In genomic region chr7:44872787-44873186, GRCh38 we compare ENCODE assay signal across 18 cellular contexts. TPM values are rescaled to one million over a fixed set of nuclear protein-coding genes. Genes with fewer than 3 reads are reported as not detected.
DNase-seq lines count a peak whose midpoint lies in the region; ATAC-seq, FAIRE-seq and TF ChIP-seq lines count a peak whose summit lies in the region.
"Had no signal": no experiment of that assay in that cellular context is flagged by ENCODE, and none has a peak within 500 bp of the region (broad histone marks: within the 10 kb centered on the region; RNA-seq: fewer than 3 reads in every experiment).

No MANE protein-coding gene starts in this region.

- no peaks in the 10 kb centered on the region for H3K4me1 Mint-ChIP-seq in stimulated activated effector memory CD8-positive, alpha-beta T cell treated with anti-CD3 and anti-CD28 coated beads, Interleukin-12 subunit alpha, Interleukin-12 subunit beta, amount 100 ng/mL, for 72 hours
- H3K4me1 Mint-ChIP-seq: GM23338, H9 had no signal

- H3K79me2 ChIP-seq in GM12878 (ENCODE audit: control insufficient read depth, insufficient read depth, low read length) (no peaks in the 10 kb centered on the region), MM.1S (ENCODE audit: low read length) (no peaks in the 10 kb centered on the region)

- peak overlapping the region; percentile 61 for H3K27ac Mint-ChIP-seq in stimulated activated effector memory CD8-positive, alpha-beta T cell treated with anti-CD3 and anti-CD28 coated beads, Interleukin-12 subunit alpha, Interleukin-12 subunit beta, amount 100 ng/mL, for 72 hours
- H3K27ac Mint-ChIP-seq: B cell; CD4-positive, CD25-positive, alpha-beta regulatory T cell; CD8-positive, alpha-beta T cell; GM23338; H9 had no signal

- TF ChIP-seq POLR2A in IMR-90 (IDR thresholded peaks at IDR 0.05; ENCODE audit: low read depth, low read length) (no peak), GM12878 (IDR thresholded peaks at IDR 0.05; ENCODE audit: low read depth, low read length) (no peak)

- in situ Hi-C loops in IMR-90 (cut with MboI; ENCODE audit: low sequenced_read_pairs) (no loop called here), GM12878 (cut with MboI) (no loop called here)

- no peak overlapping the region for H2BK5ac ChIP-seq in IMR-90 (ENCODE audit: low read depth, low read length, poor library complexity, severe bottlenecking)

- intact Hi-C loops in IMR-90 (cut with micrococcal nuclease) (no loop called here), GM12878 (cut with micrococcal nuclease; ENCODE audit: unreplicated experiment) (no loop called here)

- H2BK120ac ChIP-seq in IMR-90 (ENCODE audit: low read depth, low read length), result no peak overlapping the region

- 0 out of 2 replicates have a peak overlapping the region, but pooled peaks have one; percentile 6 for H2BK20ac ChIP-seq in IMR-90 (ENCODE audit: low read depth, low read length)

- WGBS in IMR-90 (ENCODE audit: extremely low coverage in 2 of 2, insufficient read length in 1 of 2), 2 experiments, result no CpG with 5 or more reads among the region's 1 CpG
- 86% methylated on average over 1 of the region's 1 CpG for WGBS in GM12878 (ENCODE audit: insufficient coverage, insufficient replicate concordance, low lambda C conversion rate, missing lambda C conversion rate)

- H3K4me1 ChIP-seq in IMR-90 (ENCODE audit: control insufficient read depth, insufficient read depth, low read length), result peaks cover 2% of the 10 kb centered on the region
- H3K4me1 ChIP-seq in GM12878 (ENCODE audit: control insufficient read depth, insufficient read depth, low read length), result no peaks in the 10 kb centered on the region
- no peaks in the 10 kb centered on the region for H3K4me1 ChIP-seq in MM.1S (ENCODE audit: low read length)
- H3K4me1 ChIP-seq: BLaER1, Caco-2 had no signal

- no peak for TF ChIP-seq RAD21 in IMR-90 (IDR thresholded peaks at IDR 0.05; ENCODE audit: low read length)
- TF ChIP-seq RAD21 in GM12878 (IDR thresholded peaks at IDR 0.05; ENCODE audit: insufficient read depth, low read depth, low read length), result no peak

- no peaks in the 10 kb centered on the region for H3F3A ChIP-seq in MM.1S (ENCODE audit: insufficient read depth, low read length)

- H3K9me3 ChIP-seq in IMR-90 (ENCODE audit: control insufficient read depth, insufficient read depth, low read length), result no peaks in the 10 kb centered on the region
- H3K9me3 ChIP-seq in GM12878 (replicated peaks; ENCODE audit: control insufficient read depth, insufficient read depth, low read length), result no peaks in the 10 kb centered on the region; the same call in 2 of the 3 replicates
- no peaks in the 10 kb centered on the region for H3K9me3 ChIP-seq in MM.1S (replicated peaks; ENCODE audit: insufficient read depth, low read length)
- H3K9me3 ChIP-seq: Caco-2 had no signal

- H3K36me3 Mint-ChIP-seq in stimulated activated effector memory CD8-positive, alpha-beta T cell treated with anti-CD3 and anti-CD28 coated beads, Interleukin-12 subunit alpha, Interleukin-12 subunit beta, amount 100 ng/mL, for 72 hours, result peaks cover 7% of the 10 kb centered on the region
- H3K36me3 Mint-ChIP-seq: CD8-positive, alpha-beta T cell had no signal

- peak; percentile 44 for FAIRE-seq in GM12878 (lab: Jason Lieb, UNC)
- FAIRE-seq: G401.6 had no signal

- peaks cover 8% of the 10 kb centered on the region; the same call in 1 of the 2 replicates for H4K20me1 ChIP-seq in IMR-90 (ENCODE audit: insufficient read depth, low read length)
- no peaks in the 10 kb centered on the region for H4K20me1 ChIP-seq in GM12878 (ENCODE audit: control insufficient read depth, insufficient read depth)
- H4K20me1 ChIP-seq in MM.1S (ENCODE audit: insufficient read depth, low read length), result no peaks in the 10 kb centered on the region

- RAD21 ChIA-PET in GM12878 (lab: Charles Lee; ENCODE audit: unreplicated experiment), result interaction anchor here (1.2 to 1.7 kb wide), 2 partner anchors 10 to 16 kb away, joined by 3 to 6 read pairs; no protein-coding TSS in a partner anchor

- SMC1A ChIA-PET in GM12878 (lab: Charles Lee; ENCODE audit: uncharacterized antibody, unreplicated experiment), result interaction anchor here (0.6 to 1.8 kb wide), 3 partner anchors 9 to 15 kb away, joined by 3 to 7 read pairs (median 4); no protein-coding TSS in a partner anchor

- no peak overlapping the region for H3K18ac ChIP-seq in IMR-90 (ENCODE audit: low read depth, low read length)

- no peak for TF ChIP-seq EP300 in GM12878 (IDR thresholded peaks at IDR 0.05; ENCODE audit: borderline replicate concordance in 1 of 2, control insufficient read depth in 1 of 2, low read depth in 2 of 2, low read length in 2 of 2)

- H3K27ac ChIP-seq in IMR-90 (ENCODE audit: insufficient read depth, low read length) (no peak overlapping the region), GM12878 (ENCODE audit: control insufficient read depth, insufficient read depth) (no peak overlapping the region), MM.1S (ENCODE audit: low read length) (no peak overlapping the region)
- H3K27ac ChIP-seq: BLaER1, C4-2B had no signal

- H3K36me3 ChIP-seq in IMR-90 (ENCODE audit: control insufficient read depth, insufficient read depth, low read length) (peaks cover 2% of the 10 kb centered on the region; the same call in 1 of the 2 replicates), GM12878 (ENCODE audit: control insufficient read depth in 2 of 2, insufficient read depth in 2 of 2, low read length in 1 of 2) (no peaks in the 10 kb centered on the region), MM.1S (replicated peaks; ENCODE audit: insufficient read depth, low read length) (no peaks in the 10 kb centered on the region)

- H2BK15ac ChIP-seq in IMR-90 (ENCODE audit: low read depth, low read length), result no peak overlapping the region

- no peak overlapping the region for H2AK9ac ChIP-seq in IMR-90 (replicated peaks; ENCODE audit: low read depth, low read length, poor library complexity)

- peak overlapping the region; percentile 21 for H2AFZ ChIP-seq in IMR-90 (replicated peaks; ENCODE audit: low read length, poor library complexity)
- no peak overlapping the region for H2AFZ ChIP-seq in GM12878 (ENCODE audit: control insufficient read depth, low read depth, low read length)
- no peak overlapping the region for H2AFZ ChIP-seq in MM.1S (ENCODE audit: low read length)
- H2AFZ ChIP-seq: GM23338 had no signal

- H3K9ac ChIP-seq in IMR-90 (ENCODE audit: low read depth, low read length) (no peak overlapping the region), GM12878 (ENCODE audit: control insufficient read depth, insufficient read depth, low read length) (no peak overlapping the region), MM.1S (ENCODE audit: low read length) (no peak overlapping the region)
- H3K9ac ChIP-seq: BLaER1 had no signal

- H3K4me3 Mint-ChIP-seq in stimulated activated effector memory CD8-positive, alpha-beta T cell treated with anti-CD3 and anti-CD28 coated beads, Interleukin-12 subunit alpha, Interleukin-12 subunit beta, amount 100 ng/mL, for 72 hours, result no peak overlapping the region
- H3K4me3 Mint-ChIP-seq: B cell; CD4-positive, CD25-positive, alpha-beta regulatory T cell; CD8-positive, alpha-beta T cell; GM23338; H9 had no signal

- CTCF ChIA-PET in IMR-90 (lab: Yijun Ruan, JAX), result interaction anchor here (1.4 to 1.5 kb wide), 2 partner anchors 12 to 16 kb away, joined by 5 read pairs; no protein-coding TSS in a partner anchor
- CTCF ChIA-PET in GM12878 (lab: Yijun Ruan, JAX), result interaction anchor here (0.8 to 2.2 kb wide), 3 partner anchors 9 to 386 kb away, joined by 3 to 9 read pairs (median 6); no protein-coding TSS in a partner anchor

- H3K14ac ChIP-seq in IMR-90 (replicated peaks; ENCODE audit: low read depth, low read length), result no peak overlapping the region

- no peak overlapping the region for H3K23ac ChIP-seq in IMR-90 (ENCODE audit: low read depth, low read length)

- H3K79me1 ChIP-seq in IMR-90 (ENCODE audit: low read depth in 1 of 2, low read length in 2 of 2), result peaks cover 0 to 10% of the 10 kb centered on the region in 2 experiments; a peak in 3 of 4 replicates

- H3K27me3 ChIP-seq in IMR-90 (ENCODE audit: control insufficient read depth, insufficient read depth, low read length) (no peaks in the 10 kb centered on the region), GM12878 (replicated peaks in 1 of 2; ENCODE audit: control insufficient read depth in 2 of 2, insufficient read depth in 2 of 2, low read length in 1 of 2) (no peaks in the 10 kb centered on the region), MM.1S (replicated peaks; ENCODE audit: insufficient read depth, low read length) (no peaks in the 10 kb centered on the region)
- H3K27me3 ChIP-seq: BLaER1 had no signal

- no peak for ATAC-seq in IMR-90 (ENCODE audit: low read depth)
- no peak for ATAC-seq in GM12878
- no peak for ATAC-seq in stimulated activated effector memory CD8-positive, alpha-beta T cell treated with anti-CD3 and anti-CD28 coated beads, Interleukin-12 subunit alpha, Interleukin-12 subunit beta, amount 100 ng/mL, for 72 hours
- ATAC-seq in HG03139 (IDR thresholded peaks at IDR 0.05; ENCODE audit: unreplicated experiment), result no peak
- ATAC-seq: CD8-positive, alpha-beta T cell; GM23338; HCT116 had no signal

- no peak for TF ChIP-seq CTCF in IMR-90 (conservative IDR thresholded peaks at IDR 0.05; ENCODE audit: low read depth, low read length)
- TF ChIP-seq CTCF in GM12878 (IDR thresholded peaks at IDR 0.05 in 2 of 3, conservative IDR thresholded peaks at IDR 0.05 in 1 of 3; ENCODE audit: control insufficient read depth in 2 of 3, extremely low read depth in 1 of 3, insufficient read depth in 1 of 3, low read depth in 3 of 3, low read length in 3 of 3), result no peak
- no peak for TF ChIP-seq CTCF in MM.1S (IDR thresholded peaks at IDR 0.05; ENCODE audit: low read length)

- no peak overlapping the region for H4K5ac ChIP-seq in IMR-90 (ENCODE audit: low read depth, low read length)

- dilution Hi-C loops in IMR-90 (cut with HindIII; ENCODE audit: low sequenced_read_pairs, unreplicated experiment), result no loop called here

- H3K4me3 ChIP-seq in IMR-90 (ENCODE audit: insufficient read depth, low read depth, low read length), result no peak overlapping the region
- H3K4me3 ChIP-seq in GM12878, result no peak overlapping the region
- no peak overlapping the region for H3K4me3 ChIP-seq in MM.1S (ENCODE audit: low read length)
- H3K4me3 ChIP-seq: BLaER1, GM23338 had no signal

- no peak overlapping the region for H3K56ac ChIP-seq in IMR-90 (ENCODE audit: extremely low read depth, insufficient read depth, low read length)

- H3K4me2 ChIP-seq in IMR-90 (ENCODE audit: low read depth, low read length) (no peak overlapping the region), GM12878 (ENCODE audit: control insufficient read depth, insufficient read depth) (no peak overlapping the region), MM.1S (ENCODE audit: low read depth, low read length) (no peak overlapping the region)
- H3K4me2 ChIP-seq: BLaER1, GM23338 had no signal

- H4K8ac ChIP-seq in IMR-90 (ENCODE audit: low read depth in 2 of 2, low read length in 2 of 2), result no peak overlapping the region

- H2AK5ac ChIP-seq in IMR-90 (ENCODE audit: low read depth, low read length), result peak overlapping the region; percentile 50; the same call in 1 of the 2 replicates

- H3K9me1 ChIP-seq in IMR-90 (ENCODE audit: insufficient read depth, low read length), result no peaks in the 10 kb centered on the region

- no peak overlapping the region for H3K4ac ChIP-seq in IMR-90 (ENCODE audit: low read depth, low read length)

- no peaks in the 10 kb centered on the region for H3K9me2 ChIP-seq in MM.1S (replicated peaks; ENCODE audit: insufficient read depth, low read length)

- BruUV-seq in IMR-90 (replicated peaks; lab: Mats Ljungman, UMichigan) (no TSS peak), GM12878 (replicated peaks; lab: Mats Ljungman, UMichigan) (no TSS peak)

- DNase-seq in IMR-90, result no peak
- no peak for DNase-seq in GM12878 (ENCODE audit: low read depth, low spot score)
- DNase-seq in stimulated activated effector memory CD8-positive, alpha-beta T cell treated with anti-CD3 and anti-CD28 coated beads, Interleukin-12 subunit alpha, Interleukin-12 subunit beta, amount 100 ng/mL, for 72 hours (ENCODE audit: low spot score in 2 of 2), result no peak
- no peak for DNase-seq in NCI-H2081 treated with DMSO at 0.1 percent for 48 hours (lab: John Stamatoyannopoulos, UW)
- no peak for DNase-seq in MM.1S
- DNase-seq: Caco-2; CD4-positive, CD25-positive, alpha-beta regulatory T cell; CD8-positive, alpha-beta T cell; DMS153; DND-41; H9 had no signal

- no peak overlapping the region for H4K91ac ChIP-seq in IMR-90 (ENCODE audit: insufficient read depth, low read depth, low read length)

- POLR2A ChIA-PET in IMR-90 (lab: Charles Lee; ENCODE audit: unreplicated experiment) (interaction anchor here (1.6 kb wide), 1 partner anchor 12 kb away, joined by 6 read pairs; no protein-coding TSS in a partner anchor), GM12878 (lab: Charles Lee) (interaction anchor here (1.2 kb wide), 1 partner anchor 24 kb away, joined by 3 read pairs; no protein-coding TSS in a partner anchor)

- no peaks in the 10 kb centered on the region for H3K9me3 Mint-ChIP-seq in stimulated activated effector memory CD8-positive, alpha-beta T cell treated with anti-CD3 and anti-CD28 coated beads, Interleukin-12 subunit alpha, Interleukin-12 subunit beta, amount 100 ng/mL, for 72 hours
- H3K9me3 Mint-ChIP-seq: CD4-positive, CD25-positive, alpha-beta regulatory T cell; CD8-positive, alpha-beta T cell had no signal

RNA-seq across cellular contexts. Expression of gene PURB, which starts 12.5 kb away (rescaled TPM):
- total RNA-seq in IMR-90 (2012; rRNA removed) (8.8 and 15.3 TPM in 2 replicates), GM12878 (2014; rRNA removed) (9.0 and 10.1 TPM in 2 replicates), GM12878 (2014; rRNA removed; fragmentation: Illumina TruSeq; extraction: Trizol) (15.1 and 16.6 TPM in 2 replicates), GM12878 (2021) (17.3 and 18.6 TPM in 2 replicates)
- polyA plus RNA-seq in IMR-90 (2012; rRNA removed) (4.5 and 6.3 TPM in 2 replicates), GM12878 (2011; rRNA removed) (8.7 and 13.9 TPM in 2 replicates), GM12878 (2014; fragmentation: Illumina TruSeq; extraction: Trizol) (17.9 and 23.2 TPM in 2 replicates), GM12878 (2014; fragmentation: Nextera tagmentation; extraction: Ambion mirVana) (1 to 10 TPM; 2.5 to 2.8 TPM), GM12878 (2014; rRNA removed) (9.9 and 10.5 TPM in 2 replicates), GM12878 (2016; fragmentation: Nextera tagmentation; extraction: Ambion mirVana) (1 to 10 TPM in 1 of 2 experiments, under 1 TPM in 1; 0.77 to 1.5 TPM)
- 2.0 and 2.1 TPM in 2 replicates for polyA plus RNA-seq in IMR-90 (2012; cell fraction: cytosol; rRNA removed)
- polyA plus RNA-seq in IMR-90 (2012; cell fraction: nucleus; rRNA removed; ENCODE audit: low replicate concordance), result 1.5 and 4.5 TPM in 2 replicates
- total RNA-seq in GM12878 (2013; cell fraction: nucleolus; rRNA removed), result 43.4 and 43.6 TPM in 2 replicates
- polyA plus RNA-seq in GM12878 (2011; ENCODE audit: low read depth), result 7.6 TPM
- 4.0 and 4.4 TPM in 2 replicates for polyA plus RNA-seq in GM12878 (2011; cell fraction: cytosol; rRNA removed)
- polyA plus RNA-seq in GM12878 (2011; cell fraction: nucleus; rRNA removed), result 7.5 and 8.0 TPM in 2 replicates
- 11.2 and 11.4 TPM in 2 replicates for polyA plus RNA-seq in GM12878 (2012)
- 5.1 and 5.8 TPM in 2 replicates for polyA minus RNA-seq in GM12878 (2011; rRNA and poly(A)+ RNA removed)
- polyA minus RNA-seq in GM12878 (2011; cell fraction: cytosol; rRNA and poly(A)+ RNA removed), result 4.8 and 5.5 TPM in 2 replicates
- polyA minus RNA-seq in GM12878 (2011; cell fraction: nucleus; rRNA and poly(A)+ RNA removed), result 4.7 and 6.7 TPM in 2 replicates

RNA-seq across cellular contexts. Expression of gene H2AZ2, which starts 24.9 kb away (rescaled TPM):
- 162 and 230 TPM in 2 replicates for total RNA-seq in IMR-90 (2012; rRNA removed)
- polyA plus RNA-seq in IMR-90 (2012; rRNA removed), result 135 and 156 TPM in 2 replicates
- polyA plus RNA-seq in IMR-90 (2012; cell fraction: cytosol; rRNA removed), result 141 and 213 TPM in 2 replicates
- polyA plus RNA-seq in IMR-90 (2012; cell fraction: nucleus; rRNA removed; ENCODE audit: low replicate concordance), result 57.3 and 81.6 TPM in 2 replicates
- total RNA-seq in GM12878 (2013; cell fraction: nucleolus; rRNA removed), result 59.9 and 61.4 TPM in 2 replicates
- 268 and 270 TPM in 2 replicates for total RNA-seq in GM12878 (2014; rRNA removed)
- 166 and 170 TPM in 2 replicates for total RNA-seq in GM12878 (2014; rRNA removed; fragmentation: Illumina TruSeq; extraction: Trizol)
- 212 and 219 TPM in 2 replicates for total RNA-seq in GM12878 (2021)
- polyA plus RNA-seq in GM12878 (2011; ENCODE audit: low read depth), result 183 TPM
- 285 and 347 TPM in 2 replicates for polyA plus RNA-seq in GM12878 (2011; rRNA removed)
- 303 and 308 TPM in 2 replicates for polyA plus RNA-seq in GM12878 (2011; cell fraction: cytosol; rRNA removed)
- polyA plus RNA-seq in GM12878 (2011; cell fraction: nucleus; rRNA removed), result 78.4 and 86.9 TPM in 2 replicates
- polyA plus RNA-seq in GM12878 (2012), result 164 and 168 TPM in 2 replicates
- polyA plus RNA-seq in GM12878 (2014; fragmentation: Illumina TruSeq; extraction: Trizol), result 154 and 167 TPM in 2 replicates
- 100 to 1,000 TPM; 118 to 162 TPM for polyA plus RNA-seq in GM12878 (2014; fragmentation: Nextera tagmentation; extraction: Ambion mirVana)
- polyA plus RNA-seq in GM12878 (2014; rRNA removed), result 234 and 282 TPM in 2 replicates
- 100 to 1,000 TPM; 358 to 366 TPM for polyA plus RNA-seq in GM12878 (2016; fragmentation: Nextera tagmentation; extraction: Ambion mirVana)
- polyA minus RNA-seq in GM12878 (2011; rRNA and poly(A)+ RNA removed), result 137 and 175 TPM in 2 replicates
- 49.3 and 52.8 TPM in 2 replicates for polyA minus RNA-seq in GM12878 (2011; cell fraction: cytosol; rRNA and poly(A)+ RNA removed)
- polyA minus RNA-seq in GM12878 (2011; cell fraction: nucleus; rRNA and poly(A)+ RNA removed), result 13.1 and 19.0 TPM in 2 replicates
